Comparison of ENCODE assay signal across 17 cellular contexts in the genomic region with DNA sequence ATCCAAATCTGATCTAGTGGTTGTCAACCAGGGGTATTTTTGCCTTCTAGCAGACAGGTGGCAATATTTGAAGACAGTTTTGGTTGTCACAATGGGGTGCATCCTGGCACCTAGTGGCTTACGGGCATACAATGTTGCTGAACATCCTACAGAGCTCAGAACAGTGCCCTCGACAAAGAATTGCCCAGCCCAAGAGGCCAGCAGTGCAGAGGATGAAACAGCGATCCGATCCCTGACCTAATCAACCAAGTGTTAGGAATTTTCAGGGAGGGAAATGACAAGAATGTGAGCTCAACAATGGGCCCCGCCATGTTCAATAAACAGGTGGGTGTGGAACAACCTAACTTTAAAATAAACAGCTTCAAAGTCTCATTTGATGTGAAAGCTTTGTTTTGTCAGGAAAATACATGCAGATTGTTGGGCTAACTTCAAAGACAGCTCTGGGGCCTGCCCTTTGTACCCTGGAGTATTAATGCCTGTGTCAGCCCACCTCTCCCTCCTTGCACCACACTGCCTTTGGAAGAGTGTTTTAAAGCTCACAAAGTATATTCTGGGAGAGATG. TPM values are rescaled to one million over a fixed set of nuclear protein-coding genes. Genes with fewer than 3 reads are reported as not detected.
DNase-seq lines count a peak whose midpoint lies in the region; ATAC-seq and TF ChIP-seq lines count a peak whose summit lies in the region.
"Had no signal": no experiment of that assay in that cellular context is flagged by ENCODE, and none has a peak within 500 bp of the region (broad histone marks: within the 10 kb centered on the region; RNA-seq: fewer than 3 reads in every experiment).

No MANE protein-coding gene starts in this region.

- no peak overlapping the region for H3K9ac ChIP-seq in Karpas-422 (ENCODE audit: low read length)

- H3K4me2 ChIP-seq in Karpas-422 (ENCODE audit: low read depth, low read length, poor library complexity, severe bottlenecking), result no peak overlapping the region

- TF ChIP-seq CTCF in GM12865 (IDR thresholded peaks at IDR 0.05; ENCODE audit: insufficient read depth, low read depth, low read length, missing control alignments), result peak; percentile 3
- peak; percentile 8 for TF ChIP-seq CTCF in foreskin keratinocyte (conservative IDR thresholded peaks at IDR 0.05)
- no peak for TF ChIP-seq CTCF in natural killer cell (IDR thresholded peaks at IDR 0.05)

- no peaks in the 10 kb centered on the region for H3K9me3 ChIP-seq in Karpas-422 (ENCODE audit: low read length)

- H3K4me3 ChIP-seq in GM12865 (ENCODE audit: low read depth, low read length) (no peak overlapping the region), Karpas-422 (ENCODE audit: low read length) (no peak overlapping the region)

- H3K9me2 ChIP-seq in Karpas-422 (replicated peaks; ENCODE audit: insufficient read depth, low read length), result no peaks in the 10 kb centered on the region

- H2AFZ ChIP-seq in Karpas-422 (ENCODE audit: low read length), result no peak overlapping the region

- no peaks in the 10 kb centered on the region for H3K4me1 ChIP-seq in Karpas-422 (ENCODE audit: low read length)
- H3K4me1 ChIP-seq in foreskin keratinocyte, result no peaks in the 10 kb centered on the region

- no peaks in the 10 kb centered on the region for H4K20me1 ChIP-seq in Karpas-422 (ENCODE audit: insufficient read depth, low read depth, low read length)

- H3K27me3 Mint-ChIP-seq in natural killer cell (ENCODE audit: low read depth in 2 of 2), result peaks cover 0 to 11% of the 10 kb centered on the region in 2 donors
- H3K27me3 Mint-ChIP-seq: IgD-negative memory B cell had no signal

- H3K79me2 ChIP-seq in Karpas-422 (ENCODE audit: low read length), result no peaks in the 10 kb centered on the region

- H3K36me3 ChIP-seq in Karpas-422 (ENCODE audit: insufficient read depth, low read length), result no peaks in the 10 kb centered on the region

- intact Hi-C loops in natural killer cell (cut with micrococcal nuclease), result no loop called here

- no peaks in the 10 kb centered on the region for H3K36me3 Mint-ChIP-seq in natural killer cell
- H3K36me3 Mint-ChIP-seq: IgD-negative memory B cell had no signal

- DNase-seq in GM12865 (ENCODE audit: low read depth) (peak; percentile 11), Karpas-422 (peak; percentile 41), foreskin keratinocyte (no peak), putamen (ENCODE audit: low spot score) (peak; percentile 3), natural killer cell (no peak), EL (no peak), KBM-7 (no peak)
- DNase-seq: COR-L47, DMS153, H7, NCI-H1417 treated with DMSO at 0.1 percent for 48 hours, NCI-H2029, NCI-H748 treated with DMSO at 0.1 percent for 48 hours had no signal

- no peaks in the 10 kb centered on the region for H3K27me3 ChIP-seq in Karpas-422 (ENCODE audit: low read length)
- H3K27me3 ChIP-seq in foreskin keratinocyte, result no peaks in the 10 kb centered on the region

- H3K9me3 Mint-ChIP-seq in natural killer cell, result no peaks in the 10 kb centered on the region
- H3K9me3 Mint-ChIP-seq: IgD-negative memory B cell had no signal

- no peak for ATAC-seq in foreskin keratinocyte
- ATAC-seq in natural killer cell, result no peak

- no peak overlapping the region for H3K27ac ChIP-seq in Karpas-422 (ENCODE audit: low read length)
- H3K27ac ChIP-seq in foreskin keratinocyte, result no peak overlapping the region
- H3K27ac ChIP-seq: RWPE1 had no signal

- H3K4me1 Mint-ChIP-seq in natural killer cell, result no peaks in the 10 kb centered on the region
- H3K4me1 Mint-ChIP-seq: IgD-negative memory B cell had no signal

- no peak overlapping the region for H3K4me3 Mint-ChIP-seq in natural killer cell
- H3K4me3 Mint-ChIP-seq: IgD-negative memory B cell had no signal

- in situ Hi-C loops in KBM-7 (cut with MboI; ENCODE audit: low pct_unique_long_range_greater_than_20kb, low sequenced_read_pairs), result no loop called here

- H3K27ac Mint-ChIP-seq in natural killer cell, result no peak overlapping the region
- H3K27ac Mint-ChIP-seq: IgD-negative memory B cell had no signal

RNA-seq across cellular contexts. Expression of gene SCYGR5, which starts 22.5 kb away (rescaled TPM):
- not detected in 2 replicates for total RNA-seq in Karpas-422 (2014; rRNA removed; shearing (Covaris generic); ENCODE audit: low replicate concordance)
- total RNA-seq in foreskin keratinocyte (not detected in 2 replicates), natural killer cell (not detected)
- polyA plus RNA-seq in foreskin keratinocyte, result not detected in 2 replicates
- total RNA-seq: H7, HT1080, NCI-H460 had no signal
- polyA plus RNA-seq: IgD-negative memory B cell had no signal

RNA-seq across cellular contexts. Expression of gene SCYGR4, which starts 26.8 kb away (rescaled TPM):
- total RNA-seq in Karpas-422 (2014; rRNA removed; shearing (Covaris generic); ENCODE audit: low replicate concordance), result not detected in 2 replicates
- total RNA-seq in foreskin keratinocyte (not detected in 2 replicates), natural killer cell (not detected)
- polyA plus RNA-seq in foreskin keratinocyte, result not detected in 2 replicates
- total RNA-seq: H7, HT1080 had no signal
- polyA plus RNA-seq: IgD-negative memory B cell had no signal

RNA-seq across cellular contexts. Expression of gene SCYGR3, which starts 29.4 kb away (rescaled TPM):
- total RNA-seq in Karpas-422 (2014; rRNA removed; shearing (Covaris generic); ENCODE audit: low replicate concordance), result not detected in 2 replicates
- not detected in 2 replicates for total RNA-seq in foreskin keratinocyte
- polyA plus RNA-seq in foreskin keratinocyte, result not detected in 2 replicates
- not detected for total RNA-seq in natural killer cell
- total RNA-seq: H7, HT1080, NCI-H460 had no signal
- polyA plus RNA-seq: IgD-negative memory B cell had no signal

RNA-seq across cellular contexts. Expression of gene SCYGR2, which starts 45.4 kb away (rescaled TPM):
- not detected in 2 replicates for total RNA-seq in Karpas-422 (2014; rRNA removed; shearing (Covaris generic); ENCODE audit: low replicate concordance)
- total RNA-seq in foreskin keratinocyte (not detected in 2 replicates), natural killer cell (not detected)
- not detected in 2 replicates for polyA plus RNA-seq in foreskin keratinocyte
- total RNA-seq: H7, HT1080, NCI-H460 had no signal
- polyA plus RNA-seq: IgD-negative memory B cell had no signal

Comparison
In these comparisons a context has a peak if more than half of its experiments do, and no peak if none do; other contexts are left out.
1. DNase-seq: peak in GM12865 (single experiment), Karpas-422 (single experiment) and putamen (single experiment); none in foreskin keratinocyte (0 of 2), natural killer cell (single experiment), EL (single experiment) and KBM-7 (single experiment).